1 cellular context compared by ENCODE assay signal in the genomic region with DNA sequence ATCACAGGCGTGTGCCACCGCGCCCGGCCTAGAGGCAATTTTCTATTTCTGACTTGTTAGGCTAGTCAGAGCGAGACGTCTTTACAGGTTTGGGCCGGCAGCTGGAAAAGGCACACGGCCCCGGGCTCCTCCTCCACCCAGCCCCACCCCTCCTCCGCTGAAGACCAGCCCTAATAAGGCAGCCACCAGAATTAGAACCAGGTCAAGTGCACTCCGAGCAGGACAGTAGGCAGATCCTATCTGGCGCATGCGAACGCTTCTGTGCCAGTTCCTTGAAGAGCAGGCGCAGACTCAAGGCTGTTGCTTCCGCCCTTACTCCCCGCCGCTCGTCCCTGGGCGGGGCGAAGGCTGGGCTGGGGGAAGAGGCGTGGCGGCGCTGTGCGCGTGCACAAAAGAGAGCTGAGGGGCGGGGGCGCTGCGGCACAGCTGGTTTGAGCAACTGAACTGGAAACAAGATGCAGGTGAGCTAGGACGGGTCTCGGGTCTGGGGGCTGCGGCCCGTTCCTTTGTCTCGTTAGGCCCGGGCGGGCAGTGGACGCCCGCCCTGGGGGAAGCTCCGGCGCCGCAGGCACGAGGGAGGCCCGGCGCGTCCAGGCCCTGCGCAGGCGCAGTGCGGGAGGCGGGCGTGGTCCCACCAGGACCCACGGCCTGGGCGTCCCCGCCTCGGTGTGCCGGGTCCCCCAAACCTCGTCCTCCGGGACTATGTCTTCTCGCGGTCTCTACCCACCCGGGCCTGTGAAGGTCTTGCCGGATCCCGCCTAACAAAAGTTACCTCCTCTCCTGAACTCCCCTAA.
TF ChIP-seq lines count a peak whose summit lies in the region.

A gene (plus strand): TSS at position 381 of the 794 bp plus-strand sequence. CDS start 75 bp downstream, at position 456.

TF ChIP-seq in HEK293, 187 proteins besides CTCF, POLR2A, EP300 and RAD21 (continued from another document and continues in another):
- TF ChIP-seq, protein P1, sequence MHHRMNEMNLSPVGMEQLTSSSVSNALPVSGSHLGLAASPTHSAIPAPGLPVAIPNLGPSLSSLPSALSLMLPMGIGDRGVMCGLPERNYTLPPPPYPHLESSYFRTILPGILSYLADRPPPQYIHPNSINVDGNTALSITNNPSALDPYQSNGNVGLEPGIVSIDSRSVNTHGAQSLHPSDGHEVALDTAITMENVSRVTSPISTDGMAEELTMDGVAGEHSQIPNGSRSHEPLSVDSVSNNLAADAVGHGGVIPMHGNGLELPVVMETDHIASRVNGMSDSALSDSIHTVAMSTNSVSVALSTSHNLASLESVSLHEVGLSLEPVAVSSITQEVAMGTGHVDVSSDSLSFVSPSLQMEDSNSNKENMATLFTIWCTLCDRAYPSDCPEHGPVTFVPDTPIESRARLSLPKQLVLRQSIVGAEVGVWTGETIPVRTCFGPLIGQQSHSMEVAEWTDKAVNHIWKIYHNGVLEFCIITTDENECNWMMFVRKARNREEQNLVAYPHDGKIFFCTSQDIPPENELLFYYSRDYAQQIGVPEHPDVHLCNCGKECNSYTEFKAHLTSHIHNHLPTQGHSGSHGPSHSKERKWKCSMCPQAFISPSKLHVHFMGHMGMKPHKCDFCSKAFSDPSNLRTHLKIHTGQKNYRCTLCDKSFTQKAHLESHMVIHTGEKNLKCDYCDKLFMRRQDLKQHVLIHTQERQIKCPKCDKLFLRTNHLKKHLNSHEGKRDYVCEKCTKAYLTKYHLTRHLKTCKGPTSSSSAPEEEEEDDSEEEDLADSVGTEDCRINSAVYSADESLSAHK (tag by site-specific recombination; IDR thresholded peaks at IDR 0.05) = no peak
- TF ChIP-seq KLF1 (tag by site-specific recombination; IDR thresholded peaks at IDR 0.05) = peak; percentile 67
- peak; percentile 40; the same call in 1 of the 2 replicates for TF ChIP-seq ZIC2 (tag by site-specific recombination; IDR thresholded peaks at IDR 0.05)
- TF ChIP-seq ZNF416 (tag by site-specific recombination; IDR thresholded peaks at IDR 0.05) = no peak
- TF ChIP-seq ZNF629 (tag by site-specific recombination; IDR thresholded peaks at IDR 0.05) = 0 out of 2 replicates have a peak, but pooled peaks have one; percentile 26
- TF ChIP-seq, protein P2, sequence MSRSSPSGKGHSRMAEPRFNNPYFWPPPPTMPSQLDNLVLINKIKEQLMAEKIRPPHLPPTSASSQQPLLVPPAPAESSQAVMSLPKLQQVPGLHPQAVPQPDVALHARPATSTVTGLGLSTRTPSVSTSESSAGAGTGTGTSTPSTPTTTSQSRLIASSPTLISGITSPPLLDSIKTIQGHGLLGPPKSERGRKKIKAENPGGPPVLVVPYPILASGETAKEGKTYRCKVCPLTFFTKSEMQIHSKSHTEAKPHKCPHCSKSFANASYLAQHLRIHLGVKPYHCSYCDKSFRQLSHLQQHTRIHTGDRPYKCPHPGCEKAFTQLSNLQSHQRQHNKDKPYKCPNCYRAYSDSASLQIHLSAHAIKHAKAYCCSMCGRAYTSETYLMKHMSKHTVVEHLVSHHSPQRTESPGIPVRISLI (tag by site-specific recombination; IDR thresholded peaks at IDR 0.05) = no peak
- no peak for TF ChIP-seq ZNF549 (tag by site-specific recombination; IDR thresholded peaks at IDR 0.05)
- TF ChIP-seq OSR2 (tag by site-specific recombination; IDR thresholded peaks at IDR 0.05) = peak; percentile 79
- TF ChIP-seq, protein P3, sequence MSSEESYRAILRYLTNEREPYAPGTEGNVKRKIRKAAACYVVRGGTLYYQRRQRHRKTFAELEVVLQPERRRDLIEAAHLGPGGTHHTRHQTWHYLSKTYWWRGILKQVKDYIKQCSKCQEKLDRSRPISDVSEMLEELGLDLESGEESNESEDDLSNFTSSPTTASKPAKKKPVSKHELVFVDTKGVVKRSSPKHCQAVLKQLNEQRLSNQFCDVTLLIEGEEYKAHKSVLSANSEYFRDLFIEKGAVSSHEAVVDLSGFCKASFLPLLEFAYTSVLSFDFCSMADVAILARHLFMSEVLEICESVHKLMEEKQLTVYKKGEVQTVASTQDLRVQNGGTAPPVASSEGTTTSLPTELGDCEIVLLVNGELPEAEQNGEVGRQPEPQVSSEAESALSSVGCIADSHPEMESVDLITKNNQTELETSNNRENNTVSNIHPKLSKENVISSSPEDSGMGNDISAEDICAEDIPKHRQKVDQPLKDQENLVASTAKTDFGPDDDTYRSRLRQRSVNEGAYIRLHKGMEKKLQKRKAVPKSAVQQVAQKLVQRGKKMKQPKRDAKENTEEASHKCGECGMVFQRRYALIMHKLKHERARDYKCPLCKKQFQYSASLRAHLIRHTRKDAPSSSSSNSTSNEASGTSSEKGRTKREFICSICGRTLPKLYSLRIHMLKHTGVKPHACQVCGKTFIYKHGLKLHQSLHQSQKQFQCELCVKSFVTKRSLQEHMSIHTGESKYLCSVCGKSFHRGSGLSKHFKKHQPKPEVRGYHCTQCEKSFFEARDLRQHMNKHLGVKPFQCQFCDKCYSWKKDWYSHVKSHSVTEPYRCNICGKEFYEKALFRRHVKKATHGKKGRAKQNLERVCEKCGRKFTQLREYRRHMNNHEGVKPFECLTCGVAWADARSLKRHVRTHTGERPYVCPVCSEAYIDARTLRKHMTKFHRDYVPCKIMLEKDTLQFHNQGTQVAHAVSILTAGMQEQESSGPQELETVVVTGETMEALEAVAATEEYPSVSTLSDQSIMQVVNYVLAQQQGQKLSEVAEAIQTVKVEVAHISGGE (tag by site-specific recombination; conservative IDR thresholded peaks at IDR 0.05; ENCODE audit: low read depth) = peak; percentile 62; the same call in 1 of the 2 replicates
- TF ChIP-seq, protein P4, sequence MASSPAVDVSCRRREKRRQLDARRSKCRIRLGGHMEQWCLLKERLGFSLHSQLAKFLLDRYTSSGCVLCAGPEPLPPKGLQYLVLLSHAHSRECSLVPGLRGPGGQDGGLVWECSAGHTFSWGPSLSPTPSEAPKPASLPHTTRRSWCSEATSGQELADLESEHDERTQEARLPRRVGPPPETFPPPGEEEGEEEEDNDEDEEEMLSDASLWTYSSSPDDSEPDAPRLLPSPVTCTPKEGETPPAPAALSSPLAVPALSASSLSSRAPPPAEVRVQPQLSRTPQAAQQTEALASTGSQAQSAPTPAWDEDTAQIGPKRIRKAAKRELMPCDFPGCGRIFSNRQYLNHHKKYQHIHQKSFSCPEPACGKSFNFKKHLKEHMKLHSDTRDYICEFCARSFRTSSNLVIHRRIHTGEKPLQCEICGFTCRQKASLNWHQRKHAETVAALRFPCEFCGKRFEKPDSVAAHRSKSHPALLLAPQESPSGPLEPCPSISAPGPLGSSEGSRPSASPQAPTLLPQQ (tag by site-specific recombination; IDR thresholded peaks at IDR 0.05) = peak; percentile 41; the same call in 1 of the 2 replicates
- TF ChIP-seq, protein P5, sequence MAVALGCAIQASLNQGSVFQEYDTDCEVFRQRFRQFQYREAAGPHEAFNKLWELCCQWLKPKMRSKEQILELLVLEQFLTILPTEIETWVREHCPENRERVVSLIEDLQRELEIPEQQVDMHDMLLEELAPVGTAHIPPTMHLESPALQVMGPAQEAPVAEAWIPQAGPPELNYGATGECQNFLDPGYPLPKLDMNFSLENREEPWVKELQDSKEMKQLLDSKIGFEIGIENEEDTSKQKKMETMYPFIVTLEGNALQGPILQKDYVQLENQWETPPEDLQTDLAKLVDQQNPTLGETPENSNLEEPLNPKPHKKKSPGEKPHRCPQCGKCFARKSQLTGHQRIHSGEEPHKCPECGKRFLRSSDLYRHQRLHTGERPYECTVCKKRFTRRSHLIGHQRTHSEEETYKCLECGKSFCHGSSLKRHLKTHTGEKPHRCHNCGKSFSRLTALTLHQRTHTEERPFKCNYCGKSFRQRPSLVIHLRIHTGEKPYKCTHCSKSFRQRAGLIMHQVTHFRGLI (tag by site-specific recombination; IDR thresholded peaks at IDR 0.05) = no peak
- peak; percentile 53 for TF ChIP-seq ZXDB (tag by site-specific recombination; IDR thresholded peaks at IDR 0.05)
- TF ChIP-seq, protein P6, sequence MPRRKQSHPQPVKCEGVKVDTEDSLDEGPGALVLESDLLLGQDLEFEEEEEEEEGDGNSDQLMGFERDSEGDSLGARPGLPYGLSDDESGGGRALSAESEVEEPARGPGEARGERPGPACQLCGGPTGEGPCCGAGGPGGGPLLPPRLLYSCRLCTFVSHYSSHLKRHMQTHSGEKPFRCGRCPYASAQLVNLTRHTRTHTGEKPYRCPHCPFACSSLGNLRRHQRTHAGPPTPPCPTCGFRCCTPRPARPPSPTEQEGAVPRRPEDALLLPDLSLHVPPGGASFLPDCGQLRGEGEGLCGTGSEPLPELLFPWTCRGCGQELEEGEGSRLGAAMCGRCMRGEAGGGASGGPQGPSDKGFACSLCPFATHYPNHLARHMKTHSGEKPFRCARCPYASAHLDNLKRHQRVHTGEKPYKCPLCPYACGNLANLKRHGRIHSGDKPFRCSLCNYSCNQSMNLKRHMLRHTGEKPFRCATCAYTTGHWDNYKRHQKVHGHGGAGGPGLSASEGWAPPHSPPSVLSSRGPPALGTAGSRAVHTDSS (tag by site-specific recombination; IDR thresholded peaks at IDR 0.05) = no peak
- TF ChIP-seq, protein P7, sequence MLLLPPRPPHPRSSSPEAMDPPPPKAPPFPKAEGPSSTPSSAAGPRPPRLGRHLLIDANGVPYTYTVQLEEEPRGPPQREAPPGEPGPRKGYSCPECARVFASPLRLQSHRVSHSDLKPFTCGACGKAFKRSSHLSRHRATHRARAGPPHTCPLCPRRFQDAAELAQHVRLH (tag by site-specific recombination; IDR thresholded peaks at IDR 0.05) = 0 out of 2 replicates have a peak, but pooled peaks have one; percentile 4
- TF ChIP-seq SP2 (tag by site-specific recombination; IDR thresholded peaks at IDR 0.05) = peak; percentile 89
- TF ChIP-seq, protein P8, sequence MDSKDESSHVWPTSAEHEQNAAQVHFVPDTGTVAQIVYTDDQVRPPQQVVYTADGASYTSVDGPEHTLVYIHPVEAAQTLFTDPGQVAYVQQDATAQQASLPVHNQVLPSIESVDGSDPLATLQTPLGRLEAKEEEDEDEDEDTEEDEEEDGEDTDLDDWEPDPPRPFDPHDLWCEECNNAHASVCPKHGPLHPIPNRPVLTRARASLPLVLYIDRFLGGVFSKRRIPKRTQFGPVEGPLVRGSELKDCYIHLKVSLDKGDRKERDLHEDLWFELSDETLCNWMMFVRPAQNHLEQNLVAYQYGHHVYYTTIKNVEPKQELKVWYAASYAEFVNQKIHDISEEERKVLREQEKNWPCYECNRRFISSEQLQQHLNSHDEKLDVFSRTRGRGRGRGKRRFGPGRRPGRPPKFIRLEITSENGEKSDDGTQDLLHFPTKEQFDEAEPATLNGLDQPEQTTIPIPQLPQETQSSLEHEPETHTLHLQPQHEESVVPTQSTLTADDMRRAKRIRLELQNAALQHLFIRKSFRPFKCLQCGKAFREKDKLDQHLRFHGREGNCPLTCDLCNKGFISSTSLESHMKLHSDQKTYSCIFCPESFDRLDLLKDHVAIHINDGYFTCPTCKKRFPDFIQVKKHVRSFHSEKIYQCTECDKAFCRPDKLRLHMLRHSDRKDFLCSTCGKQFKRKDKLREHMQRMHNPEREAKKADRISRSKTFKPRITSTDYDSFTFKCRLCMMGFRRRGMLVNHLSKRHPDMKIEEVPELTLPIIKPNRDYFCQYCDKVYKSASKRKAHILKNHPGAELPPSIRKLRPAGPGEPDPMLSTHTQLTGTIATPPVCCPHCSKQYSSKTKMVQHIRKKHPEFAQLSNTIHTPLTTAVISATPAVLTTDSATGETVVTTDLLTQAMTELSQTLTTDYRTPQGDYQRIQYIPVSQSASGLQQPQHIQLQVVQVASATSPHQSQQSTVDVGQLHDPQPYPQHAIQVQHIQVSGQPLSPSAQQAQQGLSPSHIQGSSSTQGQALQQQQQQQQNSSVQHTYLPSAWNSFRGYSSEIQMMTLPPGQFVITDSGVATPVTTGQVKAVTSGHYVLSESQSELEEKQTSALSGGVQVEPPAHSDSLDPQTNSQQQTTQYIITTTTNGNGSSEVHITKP (tag by site-specific recombination; IDR thresholded peaks at IDR 0.05) = peak; percentile 81
- TF ChIP-seq ZNF596 (tag by site-specific recombination; IDR thresholded peaks at IDR 0.05) = 0 out of 2 replicates have a peak, but pooled peaks have one; percentile 26
- no peak for TF ChIP-seq YY2 (tag by site-specific recombination; IDR thresholded peaks at IDR 0.05)
- peak; percentile 13; the same call in 1 of the 2 replicates for TF ChIP-seq ZNF660 (tag by site-specific recombination; IDR thresholded peaks at IDR 0.05)
- TF ChIP-seq GLI2 (tag by site-specific recombination; IDR thresholded peaks at IDR 0.05; ENCODE audit: borderline replicate concordance, low read depth) = no peak
- 0 out of 2 replicates have a peak, but pooled peaks have one; percentile 59 for TF ChIP-seq ZBTB48 (tag by site-specific recombination; IDR thresholded peaks at IDR 0.05)
- TF ChIP-seq, protein P9, sequence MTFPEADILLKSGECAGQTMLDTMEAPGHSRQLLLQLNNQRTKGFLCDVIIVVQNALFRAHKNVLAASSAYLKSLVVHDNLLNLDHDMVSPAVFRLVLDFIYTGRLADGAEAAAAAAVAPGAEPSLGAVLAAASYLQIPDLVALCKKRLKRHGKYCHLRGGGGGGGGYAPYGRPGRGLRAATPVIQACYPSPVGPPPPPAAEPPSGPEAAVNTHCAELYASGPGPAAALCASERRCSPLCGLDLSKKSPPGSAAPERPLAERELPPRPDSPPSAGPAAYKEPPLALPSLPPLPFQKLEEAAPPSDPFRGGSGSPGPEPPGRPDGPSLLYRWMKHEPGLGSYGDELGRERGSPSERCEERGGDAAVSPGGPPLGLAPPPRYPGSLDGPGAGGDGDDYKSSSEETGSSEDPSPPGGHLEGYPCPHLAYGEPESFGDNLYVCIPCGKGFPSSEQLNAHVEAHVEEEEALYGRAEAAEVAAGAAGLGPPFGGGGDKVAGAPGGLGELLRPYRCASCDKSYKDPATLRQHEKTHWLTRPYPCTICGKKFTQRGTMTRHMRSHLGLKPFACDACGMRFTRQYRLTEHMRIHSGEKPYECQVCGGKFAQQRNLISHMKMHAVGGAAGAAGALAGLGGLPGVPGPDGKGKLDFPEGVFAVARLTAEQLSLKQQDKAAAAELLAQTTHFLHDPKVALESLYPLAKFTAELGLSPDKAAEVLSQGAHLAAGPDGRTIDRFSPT (tag by site-specific recombination; IDR thresholded peaks at IDR 0.05) = peak; percentile 5; the same call in 1 of the 2 replicates
- TF ChIP-seq FEZF1 (tag by site-specific recombination; IDR thresholded peaks at IDR 0.05) = peak; percentile 93
- no peak for TF ChIP-seq ZNF404 (tag by site-specific recombination; IDR thresholded peaks at IDR 0.05)
- TF ChIP-seq KLF8 (tag by site-specific recombination; IDR thresholded peaks at IDR 0.05) = peak; percentile 93
- no peak for TF ChIP-seq ZBTB7A (tag by site-specific recombination; IDR thresholded peaks at IDR 0.05; ENCODE audit: low read depth)
- 0 out of 2 replicates have a peak, but pooled peaks have one; percentile 21 for TF ChIP-seq ZNF561 (tag by site-specific recombination; IDR thresholded peaks at IDR 0.05; ENCODE audit: borderline replicate concordance)
- no peak for TF ChIP-seq ZNF501 (tag by site-specific recombination; IDR thresholded peaks at IDR 0.05)
- TF ChIP-seq SP7 (tag by site-specific recombination; IDR thresholded peaks at IDR 0.05) = peak; percentile 40
- no peak for TF ChIP-seq ZFP37 (tag by site-specific recombination; IDR thresholded peaks at IDR 0.05)
- TF ChIP-seq ZNF2 (tag by site-specific recombination; IDR thresholded peaks at IDR 0.05) = peak; percentile 53; the same call in 1 of the 2 replicates
- peak; percentile 91 for TF ChIP-seq ZBTB8A (tag by site-specific recombination; IDR thresholded peaks at IDR 0.05)
- peak; percentile 97 for TF ChIP-seq ZNF335 (tag by site-specific recombination; conservative IDR thresholded peaks at IDR 0.05)
- TF ChIP-seq KLF16 (tag by site-specific recombination; IDR thresholded peaks at IDR 0.05) = peak; percentile 70
